ENCODE assay signal across 26 cellular contexts in genomic region chr15:99390667-99391066, GRCh38.
DNase-seq lines count a peak whose midpoint lies in the region; ATAC-seq and TF ChIP-seq lines count a peak whose summit lies in the region.
"Had no signal": no experiment of that assay in that cellular context is flagged by ENCODE, and none has a peak within 500 bp of the region (broad histone marks: within the 10 kb centered on the region; RNA-seq: fewer than 3 reads in every experiment).

No MANE protein-coding gene starts in this region.

- no TSS peak for BruUV-seq in PC-9 (replicated peaks; lab: Mats Ljungman, UMichigan)

- POLR2A ChIA-PET in PC-9 (lab: Charles Lee; ENCODE audit: unreplicated experiment), result no interaction called here

- intact Hi-C loops in PC-9 (cut with micrococcal nuclease; ENCODE audit: unreplicated experiment), result no loop called here

- no peak overlapping the region for H3K27ac ChIP-seq in PC-9
- no peak overlapping the region for H3K27ac ChIP-seq in foreskin keratinocyte
- H3K27ac ChIP-seq: gastrocnemius medialis, KMS-11, tibial artery had no signal

- no peaks in the 10 kb centered on the region for H3K79me2 ChIP-seq in PC-9 (ENCODE audit: low read depth)

- H4K20me1 ChIP-seq in PC-9 (ENCODE audit: insufficient read depth), result no peaks in the 10 kb centered on the region

- H3K9me3 ChIP-seq in BE2C (0 out of 2 replicates have a peak, but pooled peaks cover under 1% of the 10 kb centered on the region), PC-9 (ENCODE audit: insufficient read depth, low read depth) (no peaks in the 10 kb centered on the region)

- no peaks in the 10 kb centered on the region for H3K9me2 ChIP-seq in PC-9 (ENCODE audit: insufficient read depth)

- H3K4me2 ChIP-seq in PC-9, result no peak overlapping the region
- H3K4me2 ChIP-seq: KMS-11 had no signal

- TF ChIP-seq CTCF in BE2C (IDR thresholded peaks at IDR 0.05; ENCODE audit: low read depth, low read length) (peak; percentile 32), PC-9 (conservative IDR thresholded peaks at IDR 0.05) (0 out of 2 replicates have a peak, but pooled peaks have one; percentile 13), fibroblast of pulmonary artery (IDR thresholded peaks at IDR 0.05; ENCODE audit: low read length, missing control alignments) (peak; percentile 9), foreskin keratinocyte (conservative IDR thresholded peaks at IDR 0.05) (no peak)

- H3K27me3 ChIP-seq in BE2C, result no peaks in the 10 kb centered on the region
- no peaks in the 10 kb centered on the region for H3K27me3 ChIP-seq in PC-9 (ENCODE audit: insufficient read depth, low read depth)
- H3K27me3 ChIP-seq in foreskin keratinocyte, result no peaks in the 10 kb centered on the region
- H3K27me3 ChIP-seq: gastrocnemius medialis, tibial artery had no signal

- no peak for DNase-seq in BE2C
- peak; percentile 36 for DNase-seq in ELF-1 (ENCODE audit: low read depth, low spot score)
- no peak for DNase-seq in PC-9
- no peak for DNase-seq in fibroblast of pulmonary artery (ENCODE audit: low read depth)
- no peak for DNase-seq in foreskin keratinocyte
- no peak for DNase-seq in NCI-H187 (lab: John Stamatoyannopoulos, UW)
- DNase-seq: activated CD8-positive, alpha-beta T cell treated with anti-CD3 and anti-CD28 coated beads for 36 hours; activated gamma-delta T cell; CD4-positive, alpha-beta T cell; cerebellar nuclear complex; effector CD4-positive, alpha-beta T cell; erythroblast; gastrocnemius medialis; hippocampal formation; islet precursor cell; midbrain; natural killer cell; NCI-H1436; NCI-H748 treated with DMSO at 0.1 percent for 48 hours; SIG-M5; stimulated activated naive CD8-positive, alpha-beta T cell treated with anti-CD3 and anti-CD28 coated beads, Interleukin-15, amount 100 ng/mL, for 72 hours; T-cell; tibial artery had no signal

- no peak overlapping the region for H2AFZ ChIP-seq in PC-9

- H3F3A ChIP-seq in PC-9 (ENCODE audit: insufficient read depth, low read depth), result no peaks in the 10 kb centered on the region

- ATAC-seq in foreskin keratinocyte (no peak), HG03095 (IDR thresholded peaks at IDR 0.05; ENCODE audit: unreplicated experiment) (no peak)
- ATAC-seq: activated CD4-positive, CD25-positive, alpha-beta regulatory T cell treated with anti-CD3 and anti-CD28 coated beads, Interleukin-2, amount 50 U/mL, for 24 hours; activated CD8-positive, alpha-beta T cell treated with anti-CD3 and anti-CD28 coated beads for 36 hours; gastrocnemius medialis; natural killer cell; stimulated activated naive CD8-positive, alpha-beta T cell treated with anti-CD3 and anti-CD28 coated beads, Interleukin-15, amount 100 ng/mL, for 72 hours; T-cell had no signal

- no peaks in the 10 kb centered on the region for H3K36me3 ChIP-seq in BE2C
- no peaks in the 10 kb centered on the region for H3K36me3 ChIP-seq in PC-9 (ENCODE audit: low read depth)
- H3K36me3 ChIP-seq: gastrocnemius medialis, tibial artery had no signal

- no peaks in the 10 kb centered on the region; the same call in 1 of the 2 replicates for H3K4me1 ChIP-seq in BE2C
- H3K4me1 ChIP-seq in PC-9 (replicated peaks; ENCODE audit: insufficient read depth), result peaks cover 5% of the 10 kb centered on the region
- H3K4me1 ChIP-seq in foreskin keratinocyte, result no peaks in the 10 kb centered on the region

- CTCF ChIA-PET in PC-9 (lab: Charles Lee), result no interaction called here

- no peak overlapping the region for H3K4me3 ChIP-seq in BE2C (ENCODE audit: low read depth, low read length)
- no peak overlapping the region for H3K4me3 ChIP-seq in PC-9
- no peak overlapping the region for H3K4me3 ChIP-seq in fibroblast of pulmonary artery (replicated peaks; ENCODE audit: low read depth, low read length)
- H3K4me3 ChIP-seq: gastrocnemius medialis, tibial artery had no signal
